In genomic region chr4:18369561-18369960, GRCh38 we compare ENCODE assay signal across 1 cellular context.
A peak's percentile ranks its signal among the peaks of the same experiment; 100 is the strongest.
TF ChIP-seq lines count a peak whose summit lies in the region.

No MANE protein-coding gene starts in this region.

TF ChIP-seq in K562, 482 proteins besides CTCF, POLR2A, EP300 and RAD21 (continued from another document and continues in another):
- no peak for TF ChIP-seq RREB1 (CRISPR knock-in tag; IDR thresholded peaks at IDR 0.05)
- TF ChIP-seq ZNF586 (CRISPR knock-in tag; conservative IDR thresholded peaks at IDR 0.05) = no peak
- TF ChIP-seq E2F1 (CRISPR knock-in tag; IDR thresholded peaks at IDR 0.05) = no peak
- TF ChIP-seq NR4A1 (CRISPR knock-in tag; IDR thresholded peaks at IDR 0.05) = no peak
- no peak for TF ChIP-seq NR4A1 (tag; IDR thresholded peaks at IDR 0.05)
- peak; percentile 64 for TF ChIP-seq ZKSCAN3 (CRISPR knock-in tag; IDR thresholded peaks at IDR 0.05)
- TF ChIP-seq CREB1 (IDR thresholded peaks at IDR 0.05) = no peak
- no peak for TF ChIP-seq CREB1 (CRISPR knock-in tag; IDR thresholded peaks at IDR 0.05)
- no peak for TF ChIP-seq MNT (conservative IDR thresholded peaks at IDR 0.05)
- no peak for TF ChIP-seq SIX5 (IDR thresholded peaks at IDR 0.05; ENCODE audit: borderline replicate concordance in 1 of 2, insufficient read depth in 1 of 2, low read depth in 1 of 2, low read length in 2 of 2)
- TF ChIP-seq CBX3 (IDR thresholded peaks at IDR 0.05; ENCODE audit: borderline replicate concordance in 1 of 2, low read length in 2 of 2) = no peak
- peak; percentile 59 for TF ChIP-seq GMEB1 (CRISPR knock-in tag; IDR thresholded peaks at IDR 0.05)
- no peak for TF ChIP-seq POLR2H (tag; IDR thresholded peaks at IDR 0.05; ENCODE audit: low read depth)
- TF ChIP-seq POLR3G (IDR thresholded peaks at IDR 0.05; ENCODE audit: extremely low read depth, insufficient read length, insufficient replicate concordance) = no peak
- TF ChIP-seq HDGF (IDR thresholded peaks at IDR 0.05) = no peak
- peak; percentile 93 for TF ChIP-seq ZNF449 (CRISPR knock-in tag; IDR thresholded peaks at IDR 0.05)
- no peak for TF ChIP-seq KAT8 (IDR thresholded peaks at IDR 0.05; ENCODE audit: low read depth)
- TF ChIP-seq ZNF24 (IDR thresholded peaks at IDR 0.05) = no peak
- no peak for TF ChIP-seq SP2 (IDR thresholded peaks at IDR 0.05; ENCODE audit: extremely low read depth, low read depth, low read length, poor library complexity, severe bottlenecking)
- TF ChIP-seq HDAC3 (IDR thresholded peaks at IDR 0.05; ENCODE audit: borderline replicate concordance, partially characterized antibody) = no peak
- TF ChIP-seq ZNF23 (CRISPR knock-in tag; IDR thresholded peaks at IDR 0.05) = no peak
- TF ChIP-seq ZFX (CRISPR knock-in tag; IDR thresholded peaks at IDR 0.05) = no peak
- no peak for TF ChIP-seq SNRNP70 (optimal IDR thresholded peaks at IDR 0.05; ENCODE audit: low read depth, low read length)
- no peak for TF ChIP-seq ZBTB2 (IDR thresholded peaks at IDR 0.05)
- no peak for TF ChIP-seq ZNF407 (IDR thresholded peaks at IDR 0.05; ENCODE audit: low read depth)
- no peak for TF ChIP-seq SIN3B (IDR thresholded peaks at IDR 0.05; ENCODE audit: low read depth)
- no peak for TF ChIP-seq MCM7 (IDR thresholded peaks at IDR 0.05)
- TF ChIP-seq NFATC3 (IDR thresholded peaks at IDR 0.05) = no peak
- TF ChIP-seq MYNN (IDR thresholded peaks at IDR 0.05) = no peak
- no peak for TF ChIP-seq MYNN (CRISPR knock-in tag; IDR thresholded peaks at IDR 0.05)
- no peak for TF ChIP-seq HDAC8 (tag; IDR thresholded peaks at IDR 0.05)
- no peak for TF ChIP-seq CREB5 (CRISPR knock-in tag; IDR thresholded peaks at IDR 0.05)
- no peak for TF ChIP-seq ZBTB9 (CRISPR knock-in tag; IDR thresholded peaks at IDR 0.05)
